ENCODE assay signal across 8 cellular contexts in genomic region chr19:36215276-36216171, GRCh38. TPM values are rescaled to one million over a fixed set of nuclear protein-coding genes. Genes with fewer than 3 reads are reported as not detected.
DNase-seq lines count a peak whose midpoint lies in the region; ATAC-seq and TF ChIP-seq lines count a peak whose summit lies in the region.

No MANE protein-coding gene starts in this region.

- H3K4me3 ChIP-seq in OCI-LY7 (ENCODE audit: low read depth, low read length, poor library complexity, severe bottlenecking) = peak overlapping the region; percentile 76
- H3K4me3 ChIP-seq in mucosa of stomach (ENCODE audit: low read length) = peak overlapping the region; percentile 81

- H3K4me1 ChIP-seq in OCI-LY7 (ENCODE audit: insufficient read depth, low read length, poor library complexity, severe bottlenecking) (peaks cover 21% of the 10 kb centered on the region), mucosa of stomach (ENCODE audit: control insufficient read depth, insufficient read depth, low read length) (peaks cover 6% of the 10 kb centered on the region)

- peak overlapping the region; percentile 86 for H3K9ac ChIP-seq in mucosa of stomach (ENCODE audit: low read length)

- peaks cover 32% of the 10 kb centered on the region for H3K36me3 ChIP-seq in OCI-LY7 (ENCODE audit: insufficient read depth, low read length)
- no peaks in the 10 kb centered on the region for H3K36me3 ChIP-seq in mucosa of stomach (ENCODE audit: control insufficient read depth, insufficient read depth, low read length)

- POLR2A ChIA-PET in OCI-LY7 (lab: Charles Lee) = interaction anchor here (1.0 to 1.6 kb wide), 4 partner anchors 9 to 471 kb away, joined by 3 to 7 read pairs (median 4); partner anchors contain the start of gene ZNF567

- H3K4me1 Mint-ChIP-seq in stimulated activated effector memory CD8-positive, alpha-beta T cell treated with anti-CD3 and anti-CD28 coated beads, Interleukin-12 subunit alpha, Interleukin-12 subunit beta, amount 100 ng/mL, for 72 hours = peaks cover 16% of the 10 kb centered on the region

- no peaks in the 10 kb centered on the region for H3K27me3 ChIP-seq in mucosa of stomach (ENCODE audit: control insufficient read depth, insufficient read depth, low read length)

- H3K27ac ChIP-seq in C4-2B (peak overlapping the region; percentile 91), OCI-LY7 (ENCODE audit: low read depth, low read length, poor library complexity, severe bottlenecking) (peak overlapping the region; percentile 71)

- peak overlapping the region; percentile 87 for H3K4me2 ChIP-seq in OCI-LY7 (ENCODE audit: low read length)

- no peak overlapping the region for H3K27ac Mint-ChIP-seq in stimulated activated effector memory CD8-positive, alpha-beta T cell treated with anti-CD3 and anti-CD28 coated beads, Interleukin-12 subunit alpha, Interleukin-12 subunit beta, amount 100 ng/mL, for 72 hours

- ATAC-seq in GM21737 (IDR thresholded peaks at IDR 0.05; ENCODE audit: unreplicated experiment) (peak; percentile 9), GM21515 (IDR thresholded peaks at IDR 0.05; ENCODE audit: unreplicated experiment) (no peak)
- ATAC-seq in stimulated activated effector memory CD8-positive, alpha-beta T cell treated with anti-CD3 and anti-CD28 coated beads, Interleukin-12 subunit alpha, Interleukin-12 subunit beta, amount 100 ng/mL, for 72 hours = no peak

- TF ChIP-seq CTCF in C4-2B (conservative IDR thresholded peaks at IDR 0.05) (no peak), OCI-LY7 (conservative IDR thresholded peaks at IDR 0.05; ENCODE audit: low read length) (no peak)

- peaks cover 44% of the 10 kb centered on the region for H3K36me3 Mint-ChIP-seq in stimulated activated effector memory CD8-positive, alpha-beta T cell treated with anti-CD3 and anti-CD28 coated beads, Interleukin-12 subunit alpha, Interleukin-12 subunit beta, amount 100 ng/mL, for 72 hours

- TSS peak; percentile 90 for BruUV-seq in OCI-LY7 (replicated peaks; lab: Mats Ljungman, UMichigan)

- H3K9me3 ChIP-seq in OCI-LY7 (ENCODE audit: low read length) (peaks cover 8% of the 10 kb centered on the region; the same call in 1 of the 2 replicates), mucosa of stomach (ENCODE audit: control insufficient read depth, low read length) (no peaks in the 10 kb centered on the region)

- peak overlapping the region; percentile 88; the same call in 1 of the 2 replicates for H2AFZ ChIP-seq in OCI-LY7 (ENCODE audit: low read length)

- CTCF ChIA-PET in OCI-LY7 (lab: Charles Lee; ENCODE audit: unreplicated experiment) = interaction anchor here (1.4 kb wide), 1 partner anchor 10 kb away, joined by 4 read pairs; no protein-coding TSS in a partner anchor

- H3K79me2 ChIP-seq in OCI-LY7 (ENCODE audit: insufficient read depth, low read depth, low read length) = peaks cover 60% of the 10 kb centered on the region

- no peaks in the 10 kb centered on the region for H3K9me3 Mint-ChIP-seq in stimulated activated effector memory CD8-positive, alpha-beta T cell treated with anti-CD3 and anti-CD28 coated beads, Interleukin-12 subunit alpha, Interleukin-12 subunit beta, amount 100 ng/mL, for 72 hours

- no peaks in the 10 kb centered on the region for H4K20me1 ChIP-seq in OCI-LY7 (ENCODE audit: insufficient read depth, low read length)

- intact Hi-C loops in OCI-LY7 (cut with micrococcal nuclease; ENCODE audit: unreplicated experiment) = loop anchor here (2.0 to 10.0 kb wide), 4 partner anchors 75 to 1249 kb away; partner anchors contain the start of genes CAPNS1, ZNF383, ZNF569 and ZNF570

- no peak overlapping the region for H3K4me3 Mint-ChIP-seq in stimulated activated effector memory CD8-positive, alpha-beta T cell treated with anti-CD3 and anti-CD28 coated beads, Interleukin-12 subunit alpha, Interleukin-12 subunit beta, amount 100 ng/mL, for 72 hours

- no peaks in the 10 kb centered on the region for H3K9me2 ChIP-seq in OCI-LY7 (ENCODE audit: insufficient read depth, low read length)

- DNase-seq in OCI-LY7 (ENCODE audit: low spot score) (peak; percentile 48), dermis blood vessel endothelial cell (peak; percentile 62), H4 (ENCODE audit: low spot score) (no peak)
- no peak for DNase-seq in stimulated activated effector memory CD8-positive, alpha-beta T cell treated with anti-CD3 and anti-CD28 coated beads, Interleukin-12 subunit alpha, Interleukin-12 subunit beta, amount 100 ng/mL, for 72 hours (ENCODE audit: low spot score in 2 of 2)

RNA-seq across cellular contexts. Expression of gene ZNF146, which starts 0.6 kb away (rescaled TPM):
- 67.4 and 69.4 TPM in 2 replicates for total RNA-seq in OCI-LY7 (2014; rRNA removed; shearing (Covaris generic))
- total RNA-seq in OCI-LY7 (2022) (85.1 and 86.3 TPM in 2 replicates), dermis blood vessel endothelial cell (123 and 131 TPM in 2 replicates)
- 111 and 163 TPM in 2 replicates for total RNA-seq in H4 (2014; rRNA removed; shearing (Covaris generic))

RNA-seq across cellular contexts. Expression of gene ZNF565, which starts 1.1 kb away (rescaled TPM):
- total RNA-seq in OCI-LY7 (2014; rRNA removed; shearing (Covaris generic)) = 2.1 and 2.8 TPM in 2 replicates
- total RNA-seq in OCI-LY7 (2022) = 3.2 and 4.0 TPM in 2 replicates
- 2.4 and 6.5 TPM in 2 replicates for total RNA-seq in dermis blood vessel endothelial cell
- total RNA-seq in H4 (2014; rRNA removed; shearing (Covaris generic)) = 1.4 and 3.8 TPM in 2 replicates

Comparison
In these comparisons a context has a peak if more than half of its experiments do, and no peak if none do; other contexts are left out.
1. DNase-seq: peak in OCI-LY7 (single experiment) and dermis blood vessel endothelial cell (single experiment); none in H4 (single experiment) and stimulated activated effector memory CD8-positive, alpha-beta T cell treated with anti-CD3 and anti-CD28 coated beads, Interleukin-12 subunit alpha, Interleukin-12 subunit beta, amount 100 ng/mL, for 72 hours (0 of 2).